Comparison of ENCODE assay signal across 15 cellular contexts in the genomic region with DNA sequence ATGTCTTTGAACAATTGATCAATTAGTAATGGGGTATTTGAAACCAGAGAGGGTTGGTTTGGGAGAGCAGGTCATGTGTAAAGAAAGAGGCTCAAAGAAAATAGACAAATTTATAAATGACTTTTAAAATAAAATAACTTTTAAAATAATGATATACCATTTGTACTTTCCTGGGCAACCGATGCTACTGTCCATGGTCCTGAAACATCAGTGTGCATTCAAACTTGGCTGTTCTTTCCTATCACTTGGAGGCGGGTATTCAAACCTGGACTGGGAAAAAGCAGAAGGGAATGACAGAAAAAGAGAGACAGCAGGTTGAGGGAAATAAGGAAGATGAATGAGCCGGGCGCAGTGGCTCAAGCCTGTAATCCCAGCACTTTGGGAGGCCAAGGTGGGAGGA.
DNase-seq lines count a peak whose midpoint lies in the region; ATAC-seq, FAIRE-seq and TF ChIP-seq lines count a peak whose summit lies in the region.
"Had no signal": no experiment of that assay in that cellular context is flagged by ENCODE, and none has a peak within 500 bp of the region (broad histone marks: within the 10 kb centered on the region; RNA-seq: fewer than 3 reads in every experiment).

No MANE protein-coding gene starts in this region.

- H4K20me1 ChIP-seq in astrocyte (ENCODE audit: insufficient read depth, low read length) = no peaks in the 10 kb centered on the region

- TF ChIP-seq RAD21 in Ishikawa (IDR thresholded peaks at IDR 0.05; ENCODE audit: low read depth) (no peak), liver (IDR thresholded peaks at IDR 0.05) (no peak)

- no peaks in the 10 kb centered on the region for H3K36me3 Mint-ChIP-seq in astrocyte (ENCODE audit: low read depth, unreplicated experiment)
- H3K36me3 Mint-ChIP-seq: IgD-negative memory B cell had no signal

- no peak for FAIRE-seq in astrocyte (lab: Jason Lieb, UNC)

- H3K36me3 ChIP-seq in astrocyte (ENCODE audit: insufficient read depth, low read length) (no peaks in the 10 kb centered on the region), liver (ENCODE audit: control insufficient read depth in 4 of 4, insufficient read depth in 3 of 4, low read depth in 1 of 4, low read length in 3 of 4) (no peaks in the 10 kb centered on the region)
- H3K36me3 ChIP-seq: brain microvascular endothelial cell, esophagus squamous epithelium had no signal

- H2AFZ ChIP-seq in astrocyte (ENCODE audit: low read depth, low read length) = no peak overlapping the region

- peaks cover 8% of the 10 kb centered on the region for H3K27me3 Mint-ChIP-seq in astrocyte (ENCODE audit: low read depth, unreplicated experiment)
- H3K27me3 Mint-ChIP-seq: IgD-negative memory B cell had no signal

- H3K9me3 ChIP-seq in astrocyte (ENCODE audit: insufficient read depth, low read depth, low read length) (no peaks in the 10 kb centered on the region), liver (ENCODE audit: control insufficient read depth in 4 of 4, low read length in 3 of 4) (no peaks in the 10 kb centered on the region)
- H3K9me3 ChIP-seq: esophagus squamous epithelium had no signal

- ATAC-seq in HG03354 (IDR thresholded peaks at IDR 0.05; ENCODE audit: poor library complexity, severe bottlenecking, unreplicated experiment) = no peak
- ATAC-seq: activated T-cell treated with anti-CD3 and anti-CD28 coated beads, Interleukin-2, amount 50 U/mL, for 72 hours had no signal

- H3K4me3 ChIP-seq in astrocyte (ENCODE audit: insufficient read depth, low read depth, low read length) = no peak overlapping the region
- H3K4me3 ChIP-seq in liver (ENCODE audit: low read depth in 1 of 3, low read length in 3 of 3) = no peak overlapping the region
- H3K4me3 ChIP-seq: esophagus squamous epithelium had no signal

- H3K4me1 Mint-ChIP-seq in astrocyte (ENCODE audit: low read depth, unreplicated experiment) = no peaks in the 10 kb centered on the region
- H3K4me1 Mint-ChIP-seq: IgD-negative memory B cell had no signal

- WGBS in liver = 85% methylated on average over 4 of the region's 4 CpGs

- H3K27ac Mint-ChIP-seq in astrocyte (ENCODE audit: unreplicated experiment) = no peak overlapping the region
- H3K27ac Mint-ChIP-seq: activated T-cell treated with anti-CD3 and anti-CD28 coated beads, Interleukin-2, amount 50 U/mL, for 72 hours; IgD-negative memory B cell had no signal

- TF ChIP-seq CTCF in astrocyte (IDR thresholded peaks at IDR 0.05; ENCODE audit: insufficient read depth, low read depth, low read length) (no peak), liver (IDR thresholded peaks at IDR 0.05; ENCODE audit: low read depth, low read length, missing input control) (no peak)

- H3K4me1 ChIP-seq in astrocyte (ENCODE audit: insufficient read depth, low read length) = no peaks in the 10 kb centered on the region
- no peaks in the 10 kb centered on the region for H3K4me1 ChIP-seq in liver (ENCODE audit: control insufficient read depth in 4 of 4, insufficient read depth in 4 of 4, low read length in 3 of 4)
- H3K4me1 ChIP-seq: esophagus squamous epithelium had no signal

- H3K9ac ChIP-seq in astrocyte (ENCODE audit: low read length) (no peak overlapping the region), liver (ENCODE audit: low read depth in 1 of 2, low read length in 2 of 2) (no peak overlapping the region)

- H3K27me3 ChIP-seq in astrocyte (ENCODE audit: insufficient read depth, low read length) (no peaks in the 10 kb centered on the region), liver (ENCODE audit: control insufficient read depth in 4 of 4, insufficient read depth in 4 of 4, low read length in 3 of 4) (peaks cover 0 to 2% (median 0%) of the 10 kb centered on the region in 4 donors)
- H3K27me3 ChIP-seq: brain microvascular endothelial cell, esophagus squamous epithelium had no signal

- no peaks in the 10 kb centered on the region for H3K79me2 ChIP-seq in astrocyte (ENCODE audit: insufficient read depth, low read length)

- no peak for TF ChIP-seq EP300 in Ishikawa (IDR thresholded peaks at IDR 0.05; ENCODE audit: borderline replicate concordance)

- no peak overlapping the region for H3K4me2 ChIP-seq in astrocyte (ENCODE audit: low read length)

- no peak overlapping the region for H3K4me3 Mint-ChIP-seq in astrocyte (ENCODE audit: unreplicated experiment)
- H3K4me3 Mint-ChIP-seq: activated T-cell treated with anti-CD3 and anti-CD28 coated beads, Interleukin-2, amount 50 U/mL, for 72 hours; IgD-negative memory B cell had no signal

- H3K27ac ChIP-seq in astrocyte (ENCODE audit: low read depth, low read length) (no peak overlapping the region), liver (ENCODE audit: low read depth in 1 of 2, low read length in 2 of 2) (no peak overlapping the region)
- H3K27ac ChIP-seq: brain microvascular endothelial cell, esophagus squamous epithelium had no signal

- peaks cover 3% of the 10 kb centered on the region for H3K9me3 Mint-ChIP-seq in astrocyte (ENCODE audit: unreplicated experiment)

- peak; percentile 0 for DNase-seq in EH (ENCODE audit: low read depth)
- DNase-seq in astrocyte (ENCODE audit: low read depth) = peak; percentile 0
- no peak for DNase-seq in amygdala (lab: John Stamatoyannopoulos, UW)
- no peak for DNase-seq in NCI-H446 treated with DMSO at 0.1 percent for 48 hours (lab: John Stamatoyannopoulos, UW)
- no peak for DNase-seq in HUDEP-2 (lab: John Stamatoyannopoulos, UW; ENCODE audit: unreplicated experiment in 76 of 76)
- DNase-seq: activated T-cell treated with anti-CD3 and anti-CD28 coated beads, Interleukin-2, amount 50 U/mL, for 72 hours; brain microvascular endothelial cell; C1 segment of cervical spinal cord; esophagus squamous epithelium; NCI-H2171; stimulated activated CD4-positive, alpha-beta T cell treated with anti-CD3 and anti-CD28 coated beads, Interleukin-12 subunit alpha, Interleukin-12 subunit beta, amount 100 ng/mL, for 4 hours had no signal

TF ChIP-seq in Ishikawa, 13 proteins besides CTCF, POLR2A, EP300 and RAD21:
- TF ChIP-seq, protein P1, sequence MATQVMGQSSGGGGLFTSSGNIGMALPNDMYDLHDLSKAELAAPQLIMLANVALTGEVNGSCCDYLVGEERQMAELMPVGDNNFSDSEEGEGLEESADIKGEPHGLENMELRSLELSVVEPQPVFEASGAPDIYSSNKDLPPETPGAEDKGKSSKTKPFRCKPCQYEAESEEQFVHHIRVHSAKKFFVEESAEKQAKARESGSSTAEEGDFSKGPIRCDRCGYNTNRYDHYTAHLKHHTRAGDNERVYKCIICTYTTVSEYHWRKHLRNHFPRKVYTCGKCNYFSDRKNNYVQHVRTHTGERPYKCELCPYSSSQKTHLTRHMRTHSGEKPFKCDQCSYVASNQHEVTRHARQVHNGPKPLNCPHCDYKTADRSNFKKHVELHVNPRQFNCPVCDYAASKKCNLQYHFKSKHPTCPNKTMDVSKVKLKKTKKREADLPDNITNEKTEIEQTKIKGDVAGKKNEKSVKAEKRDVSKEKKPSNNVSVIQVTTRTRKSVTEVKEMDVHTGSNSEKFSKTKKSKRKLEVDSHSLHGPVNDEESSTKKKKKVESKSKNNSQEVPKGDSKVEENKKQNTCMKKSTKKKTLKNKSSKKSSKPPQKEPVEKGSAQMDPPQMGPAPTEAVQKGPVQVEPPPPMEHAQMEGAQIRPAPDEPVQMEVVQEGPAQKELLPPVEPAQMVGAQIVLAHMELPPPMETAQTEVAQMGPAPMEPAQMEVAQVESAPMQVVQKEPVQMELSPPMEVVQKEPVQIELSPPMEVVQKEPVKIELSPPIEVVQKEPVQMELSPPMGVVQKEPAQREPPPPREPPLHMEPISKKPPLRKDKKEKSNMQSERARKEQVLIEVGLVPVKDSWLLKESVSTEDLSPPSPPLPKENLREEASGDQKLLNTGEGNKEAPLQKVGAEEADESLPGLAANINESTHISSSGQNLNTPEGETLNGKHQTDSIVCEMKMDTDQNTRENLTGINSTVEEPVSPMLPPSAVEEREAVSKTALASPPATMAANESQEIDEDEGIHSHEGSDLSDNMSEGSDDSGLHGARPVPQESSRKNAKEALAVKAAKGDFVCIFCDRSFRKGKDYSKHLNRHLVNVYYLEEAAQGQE (IDR thresholded peaks at IDR 0.05; ENCODE audit: low read depth) = peak; percentile 82
- TF ChIP-seq EGR1 (IDR thresholded peaks at IDR 0.05) = no peak

TF ChIP-seq in liver, 16 proteins besides CTCF, POLR2A, EP300 and RAD21 (continues in another document):
- TF ChIP-seq, protein P2, sequence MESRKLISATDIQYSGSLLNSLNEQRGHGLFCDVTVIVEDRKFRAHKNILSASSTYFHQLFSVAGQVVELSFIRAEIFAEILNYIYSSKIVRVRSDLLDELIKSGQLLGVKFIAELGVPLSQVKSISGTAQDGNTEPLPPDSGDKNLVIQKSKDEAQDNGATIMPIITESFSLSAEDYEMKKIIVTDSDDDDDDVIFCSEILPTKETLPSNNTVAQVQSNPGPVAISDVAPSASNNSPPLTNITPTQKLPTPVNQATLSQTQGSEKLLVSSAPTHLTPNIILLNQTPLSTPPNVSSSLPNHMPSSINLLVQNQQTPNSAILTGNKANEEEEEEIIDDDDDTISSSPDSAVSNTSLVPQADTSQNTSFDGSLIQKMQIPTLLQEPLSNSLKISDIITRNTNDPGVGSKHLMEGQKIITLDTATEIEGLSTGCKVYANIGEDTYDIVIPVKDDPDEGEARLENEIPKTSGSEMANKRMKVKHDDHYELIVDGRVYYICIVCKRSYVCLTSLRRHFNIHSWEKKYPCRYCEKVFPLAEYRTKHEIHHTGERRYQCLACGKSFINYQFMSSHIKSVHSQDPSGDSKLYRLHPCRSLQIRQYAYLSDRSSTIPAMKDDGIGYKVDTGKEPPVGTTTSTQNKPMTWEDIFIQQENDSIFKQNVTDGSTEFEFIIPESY (IDR thresholded peaks at IDR 0.05) = no peak

Comparison
In these comparisons a context has a peak if more than half of its experiments do, and no peak if none do; other contexts are left out.
1. DNase-seq: peak in EH (single experiment) and astrocyte (single experiment); none in amygdala (0 of 56), NCI-H446 treated with DMSO at 0.1 percent for 48 hours (single experiment) and HUDEP-2 (0 of 76).